ENCODE assay signal across 11 cellular contexts in the genomic region with DNA sequence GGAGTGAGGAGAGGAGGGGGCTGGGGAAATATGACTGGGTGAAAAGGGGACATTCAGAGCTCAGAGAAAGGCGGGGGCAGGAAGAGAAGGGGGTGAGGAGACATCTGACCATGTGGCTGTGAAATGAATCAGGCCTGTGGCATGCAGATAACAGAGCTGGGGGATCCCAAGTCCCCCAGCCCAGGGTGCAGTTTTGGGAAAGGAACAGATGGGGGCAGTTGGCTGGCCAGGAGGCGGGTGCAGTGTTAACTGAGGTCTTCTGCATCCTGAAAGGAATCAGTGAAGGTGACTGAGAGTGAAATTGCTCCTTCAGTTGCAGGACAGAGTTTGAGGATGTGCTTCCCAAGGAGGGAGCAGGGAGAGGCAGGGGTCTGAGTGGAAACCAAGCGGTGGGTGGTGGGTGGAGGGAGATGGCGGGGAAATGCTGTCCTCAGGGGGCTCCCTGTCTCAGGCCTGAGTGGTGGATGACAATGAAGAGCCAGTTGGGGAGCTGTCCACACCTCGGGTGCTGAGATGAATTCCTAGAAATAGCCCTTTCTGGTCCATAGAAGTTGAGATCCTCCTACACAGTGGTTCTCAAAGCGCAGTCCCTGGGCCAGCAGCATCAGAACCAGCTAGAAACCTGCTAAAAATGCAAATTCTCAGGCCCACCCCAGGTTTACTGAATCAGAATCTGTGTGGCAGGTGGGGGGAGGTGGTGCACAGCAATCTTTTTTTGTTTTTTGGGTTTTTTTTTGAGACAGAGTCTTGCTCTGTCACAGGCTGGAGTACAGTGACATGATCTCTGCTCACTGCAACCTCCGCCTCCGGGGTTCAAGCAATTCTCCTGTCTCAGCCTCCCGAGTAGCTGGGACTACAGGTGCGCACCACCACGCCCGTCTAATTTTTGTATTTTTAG. TPM values are rescaled to one million over a fixed set of nuclear protein-coding genes. Genes with fewer than 3 reads are reported as not detected.
DNase-seq lines count a peak whose midpoint lies in the region; ATAC-seq and TF ChIP-seq lines count a peak whose summit lies in the region.
"Had no signal": no experiment of that assay in that cellular context is flagged by ENCODE, and none has a peak within 500 bp of the region (broad histone marks: within the 10 kb centered on the region; RNA-seq: fewer than 3 reads in every experiment).

No MANE protein-coding gene starts in this region.

- H3K27me3 ChIP-seq in Karpas-422 (ENCODE audit: low read length) (no peaks in the 10 kb centered on the region), adipocyte (replicated peaks; ENCODE audit: control insufficient read depth, insufficient read depth, low read length) (peaks cover 50% of the 10 kb centered on the region), body of pancreas (no peaks in the 10 kb centered on the region)

- H2AFZ ChIP-seq in Karpas-422 (ENCODE audit: low read length), result no peak overlapping the region

- H3K27me3 Mint-ChIP-seq in activated T-cell treated with anti-CD3 and anti-CD28 coated beads, Interleukin-2, amount 50 U/mL, for 72 hours (ENCODE audit: low read depth), result no peaks in the 10 kb centered on the region

- H3K27ac ChIP-seq in Karpas-422 (ENCODE audit: low read length) (no peak overlapping the region), body of pancreas (no peak overlapping the region)

- TF ChIP-seq POLR2A in body of pancreas (IDR thresholded peaks at IDR 0.05), result no peak

- TF ChIP-seq CTCF in body of pancreas (IDR thresholded peaks at IDR 0.05), result no peak

- no peaks in the 10 kb centered on the region for H4K20me1 ChIP-seq in Karpas-422 (ENCODE audit: insufficient read depth, low read depth, low read length)

- H3K27ac Mint-ChIP-seq in activated T-cell treated with anti-CD3 and anti-CD28 coated beads, Interleukin-2, amount 50 U/mL, for 72 hours, result no peak overlapping the region
- H3K27ac Mint-ChIP-seq: mesothelial cell of epicardium had no signal

- H3K9me2 ChIP-seq in Karpas-422 (replicated peaks; ENCODE audit: insufficient read depth, low read length), result no peaks in the 10 kb centered on the region

- H3K4me3 ChIP-seq in Karpas-422 (ENCODE audit: low read length) (no peak overlapping the region), adipocyte (ENCODE audit: low read length) (no peak overlapping the region), body of pancreas (no peak overlapping the region)

- ATAC-seq in body of pancreas, result no peak
- no peak for ATAC-seq in activated T-cell treated with anti-CD3 and anti-CD28 coated beads, Interleukin-2, amount 50 U/mL, for 72 hours (replicated peaks in 1 of 2)

- H3K9me3 ChIP-seq in Karpas-422 (ENCODE audit: low read length) (no peaks in the 10 kb centered on the region), adipocyte (ENCODE audit: control insufficient read depth, low read length) (no peaks in the 10 kb centered on the region), body of pancreas (no peaks in the 10 kb centered on the region)

- WGBS in body of pancreas, 2 donors, result 69 to 71% methylated on average over 12 of the region's 12 CpGs

- H3K79me2 ChIP-seq in Karpas-422 (ENCODE audit: low read length), result no peaks in the 10 kb centered on the region

- H3K4me1 ChIP-seq in Karpas-422 (ENCODE audit: low read length) (0 out of 2 replicates have a peak, but pooled peaks cover 2% of the 10 kb centered on the region), adipocyte (ENCODE audit: control insufficient read depth, insufficient read depth, low read length) (peaks cover 6% of the 10 kb centered on the region), body of pancreas (no peaks in the 10 kb centered on the region)

- no peak overlapping the region for H3K9ac ChIP-seq in Karpas-422 (ENCODE audit: low read length)
- no peak overlapping the region for H3K9ac ChIP-seq in adipocyte (ENCODE audit: low read length)

- peaks cover 46% of the 10 kb centered on the region for H3K4me1 Mint-ChIP-seq in activated T-cell treated with anti-CD3 and anti-CD28 coated beads, Interleukin-2, amount 50 U/mL, for 72 hours (ENCODE audit: low read depth)
- H3K4me1 Mint-ChIP-seq: mesothelial cell of epicardium had no signal

- DNase-seq in GM03348 (ENCODE audit: low spot score) (peak; percentile 59), Karpas-422 (peak; percentile 68), adipocyte (ENCODE audit: low read depth) (peak; percentile 43), left kidney (ENCODE audit: low read depth, low spot score) (peak; percentile 85), NCI-H526 (lab: John Stamatoyannopoulos, UW) (no peak), SK-N-DZ (ENCODE audit: low spot score) (no peak), body of pancreas (no peak)
- DNase-seq in activated T-cell treated with anti-CD3 and anti-CD28 coated beads, Interleukin-2, amount 50 U/mL, for 72 hours, result no peak
- DNase-seq: DMS79, foreskin melanocyte had no signal

- intact Hi-C loops in body of pancreas (cut with DNase I), result no loop called here

- H3K36me3 ChIP-seq in Karpas-422 (ENCODE audit: insufficient read depth, low read length) (no peaks in the 10 kb centered on the region), adipocyte (ENCODE audit: control insufficient read depth, insufficient read depth, low read length, severe bottlenecking) (no peaks in the 10 kb centered on the region), body of pancreas (replicated peaks in 1 of 2; ENCODE audit: insufficient read depth in 1 of 2, low read depth in 2 of 2) (no peaks in the 10 kb centered on the region)

- H3K4me2 ChIP-seq in Karpas-422 (ENCODE audit: low read depth, low read length, poor library complexity, severe bottlenecking), result no peak overlapping the region

- no peaks in the 10 kb centered on the region for H3K36me3 Mint-ChIP-seq in activated T-cell treated with anti-CD3 and anti-CD28 coated beads, Interleukin-2, amount 50 U/mL, for 72 hours (ENCODE audit: insufficient read depth in 2 of 2)
- H3K36me3 Mint-ChIP-seq: mesothelial cell of epicardium had no signal

- no peak overlapping the region for H3K4me3 Mint-ChIP-seq in activated T-cell treated with anti-CD3 and anti-CD28 coated beads, Interleukin-2, amount 50 U/mL, for 72 hours
- H3K4me3 Mint-ChIP-seq: mesothelial cell of epicardium had no signal

- H3K9me3 Mint-ChIP-seq in activated T-cell treated with anti-CD3 and anti-CD28 coated beads, Interleukin-2, amount 50 U/mL, for 72 hours, result no peaks in the 10 kb centered on the region
- H3K9me3 Mint-ChIP-seq: mesothelial cell of epicardium had no signal

RNA-seq across cellular contexts. Expression of gene CCDC167, which starts 26.0 kb away (rescaled TPM):
- 19.6 and 23.2 TPM in 2 replicates for total RNA-seq in Karpas-422 (2014; rRNA removed; shearing (Covaris generic); ENCODE audit: low replicate concordance)
- polyA plus RNA-seq in SK-N-DZ (2014; cell fraction: cytosol; rRNA removed), result 87.4 and 127 TPM in 2 replicates
- polyA plus RNA-seq in SK-N-DZ (2014; cell fraction: nucleus; rRNA removed), result 104 and 118 TPM in 2 replicates
- 10 to 100 TPM in 1 of 2 donors, 1 to 10 TPM in 1; 7.6 to 10.9 TPM for total RNA-seq in body of pancreas
- 10 to 100 TPM; 32.2 to 36.4 TPM for total RNA-seq in activated T-cell treated with anti-CD3 and anti-CD28 coated beads, Interleukin-2, amount 50 U/mL, for 72 hours

Comparison
In these comparisons a context has a peak if more than half of its experiments do, and no peak if none do; other contexts are left out.
1. DNase-seq: peak in GM03348 (single experiment), Karpas-422 (single experiment), adipocyte (single experiment) and left kidney (single experiment); none in NCI-H526 (0 of 2), SK-N-DZ (single experiment), body of pancreas (0 of 4) and activated T-cell treated with anti-CD3 and anti-CD28 coated beads, Interleukin-2, amount 50 U/mL, for 72 hours (0 of 2).